1 cellular context compared by ENCODE assay signal in genomic region chr17:45132569-45133463, GRCh38.
A peak's percentile ranks its signal among the peaks of the same experiment; 100 is the strongest.
TF ChIP-seq lines count a peak whose summit lies in the region.

No MANE protein-coding gene starts in this region.

TF ChIP-seq in K562, 482 proteins besides CTCF, POLR2A, EP300 and RAD21 (continues in another document):
- TF ChIP-seq ZBTB2 (IDR thresholded peaks at IDR 0.05) (peak; percentile 59; the same call in 1 of the 2 replicates), NCOR1 (IDR thresholded peaks at IDR 0.05) (no peak), HBP1 (CRISPR knock-in tag; IDR thresholded peaks at IDR 0.05) (no peak), ZNF282 (CRISPR knock-in tag; IDR thresholded peaks at IDR 0.05) (no peak), VEZF1 (CRISPR knock-in tag; IDR thresholded peaks at IDR 0.05) (peak; percentile 8), STAG1 (CRISPR knock-in tag; IDR thresholded peaks at IDR 0.05; ENCODE audit: borderline replicate concordance) (peak; percentile 81; the same call in 1 of the 2 replicates), ZNF143 (CRISPR knock-in tag; IDR thresholded peaks at IDR 0.05) (no peak), ATF3 (IDR thresholded peaks at IDR 0.05) (peak; percentile 88), ATF3 (CRISPR knock-in tag; conservative IDR thresholded peaks at IDR 0.05) (no peak), BRD9 (IDR thresholded peaks at IDR 0.05; ENCODE audit: low read depth, partially characterized antibody) (no peak), U2AF2 (optimal IDR thresholded peaks at IDR 0.05; ENCODE audit: low read depth, low read length) (no peak), FOXP4 (CRISPR knock-in tag; IDR thresholded peaks at IDR 0.05; ENCODE audit: borderline replicate concordance) (no peak), ZHX1 (conservative IDR thresholded peaks at IDR 0.05; ENCODE audit: low read length) (0 out of 2 replicates have a peak, but pooled peaks have one; percentile 16), PHF8 (IDR thresholded peaks at IDR 0.05; ENCODE audit: borderline replicate concordance, low read length) (peak; percentile 65; the same call in 1 of the 2 replicates), HDAC1 (IDR thresholded peaks at IDR 0.05) (peak in 1 of 2 experiments; percentile 57; a peak in 1 of 4 replicates), ZNF431 (CRISPR knock-in tag; IDR thresholded peaks at IDR 0.05) (no peak), CREB1 (IDR thresholded peaks at IDR 0.05) (peak; percentile 12; the same call in 1 of the 2 replicates), CREB1 (CRISPR knock-in tag; IDR thresholded peaks at IDR 0.05) (peak; percentile 79), ZNF766 (CRISPR knock-in tag; conservative IDR thresholded peaks at IDR 0.05) (no peak), JUN (IDR thresholded peaks at IDR 0.05; ENCODE audit: borderline replicate concordance, low read depth, low read length) (no peak), JUN (CRISPR knock-in tag; IDR thresholded peaks at IDR 0.05; ENCODE audit: borderline replicate concordance) (peak; percentile 57; the same call in 1 of the 2 replicates), ZNF785 (CRISPR knock-in tag; IDR thresholded peaks at IDR 0.05) (no peak), PML (IDR thresholded peaks at IDR 0.05; ENCODE audit: low read length) (no peak), ILF3 (IDR thresholded peaks at IDR 0.05; ENCODE audit: borderline replicate concordance) (no peak), EGR1 (conservative IDR thresholded peaks at IDR 0.05) (0 out of 2 replicates have a peak, but pooled peaks have one; percentile 3), BRCA1 (IDR thresholded peaks at IDR 0.05) (no peak), BRCA1 (CRISPR knock-in tag; IDR thresholded peaks at IDR 0.05) (no peak), ZMIZ1 (IDR thresholded peaks at IDR 0.05; ENCODE audit: low read depth in 2 of 2, low read length in 2 of 2) (no peak), ZFP30 (CRISPR knock-in tag; IDR thresholded peaks at IDR 0.05; ENCODE audit: borderline replicate concordance) (no peak), MAZ (CRISPR knock-in tag; conservative IDR thresholded peaks at IDR 0.05 in 1 of 2, IDR thresholded peaks at IDR 0.05 in 1 of 2) (peak in 1 of 2 experiments; percentile 56; a peak in 1 of 4 replicates), ATF2 (CRISPR knock-in tag; IDR thresholded peaks at IDR 0.05) (peak; percentile 94), TAF7 (tag; IDR thresholded peaks at IDR 0.05) (no peak), GATAD2A (IDR thresholded peaks at IDR 0.05) (peak; percentile 78; the same call in 1 of the 2 replicates), ATF7 (IDR thresholded peaks at IDR 0.05) (peak; percentile 96), ETV6 (IDR thresholded peaks at IDR 0.05; ENCODE audit: borderline replicate concordance in 1 of 2, low read depth in 2 of 2, low read length in 1 of 2) (no peak), ETV6 (CRISPR knock-in tag; IDR thresholded peaks at IDR 0.05; ENCODE audit: borderline replicate concordance) (no peak), DIDO1 (tag; IDR thresholded peaks at IDR 0.05; ENCODE audit: low read depth) (no peak), GABPB1 (CRISPR knock-in tag; IDR thresholded peaks at IDR 0.05) (0 out of 2 replicates have a peak, but pooled peaks have one; percentile 44), MTA3 (IDR thresholded peaks at IDR 0.05; ENCODE audit: borderline replicate concordance) (0 out of 2 replicates have a peak, but pooled peaks have one; percentile 33), HCFC1 (IDR thresholded peaks at IDR 0.05; ENCODE audit: low read depth, low read length) (no peak), PKNOX1 (IDR thresholded peaks at IDR 0.05) (no peak), MYNN (IDR thresholded peaks at IDR 0.05) (no peak), MYNN (CRISPR knock-in tag; IDR thresholded peaks at IDR 0.05) (no peak), GTF2B (IDR thresholded peaks at IDR 0.05; ENCODE audit: extremely low read depth, insufficient read length) (no peak), GATAD2B (IDR thresholded peaks at IDR 0.05; ENCODE audit: borderline replicate concordance) (no peak), ZNF551 (CRISPR knock-in tag; IDR thresholded peaks at IDR 0.05) (no peak), RFX7 (CRISPR knock-in tag; IDR thresholded peaks at IDR 0.05) (no peak), DPF2 (IDR thresholded peaks at IDR 0.05) (peak; percentile 26; the same call in 1 of the 2 replicates), SMC3 (conservative IDR thresholded peaks at IDR 0.05; ENCODE audit: insufficient read depth, low read depth, low read length) (peak; percentile 63), TRIM24 (IDR thresholded peaks at IDR 0.05) (no peak), SIN3A (IDR thresholded peaks at IDR 0.05; ENCODE audit: borderline replicate concordance in 2 of 2, control insufficient read depth in 1 of 2, low read depth in 2 of 2, low read length in 2 of 2) (peak in 1 of 2 experiments; percentile 20; a peak in 1 of 4 replicates), ZBTB7A (IDR thresholded peaks at IDR 0.05; ENCODE audit: borderline replicate concordance, control insufficient read depth, low read depth, low read length) (0 out of 2 replicates have a peak, but pooled peaks have one; percentile 40), MAFF (IDR thresholded peaks at IDR 0.05; ENCODE audit: low read length) (no peak)
